In the genomic region with DNA sequence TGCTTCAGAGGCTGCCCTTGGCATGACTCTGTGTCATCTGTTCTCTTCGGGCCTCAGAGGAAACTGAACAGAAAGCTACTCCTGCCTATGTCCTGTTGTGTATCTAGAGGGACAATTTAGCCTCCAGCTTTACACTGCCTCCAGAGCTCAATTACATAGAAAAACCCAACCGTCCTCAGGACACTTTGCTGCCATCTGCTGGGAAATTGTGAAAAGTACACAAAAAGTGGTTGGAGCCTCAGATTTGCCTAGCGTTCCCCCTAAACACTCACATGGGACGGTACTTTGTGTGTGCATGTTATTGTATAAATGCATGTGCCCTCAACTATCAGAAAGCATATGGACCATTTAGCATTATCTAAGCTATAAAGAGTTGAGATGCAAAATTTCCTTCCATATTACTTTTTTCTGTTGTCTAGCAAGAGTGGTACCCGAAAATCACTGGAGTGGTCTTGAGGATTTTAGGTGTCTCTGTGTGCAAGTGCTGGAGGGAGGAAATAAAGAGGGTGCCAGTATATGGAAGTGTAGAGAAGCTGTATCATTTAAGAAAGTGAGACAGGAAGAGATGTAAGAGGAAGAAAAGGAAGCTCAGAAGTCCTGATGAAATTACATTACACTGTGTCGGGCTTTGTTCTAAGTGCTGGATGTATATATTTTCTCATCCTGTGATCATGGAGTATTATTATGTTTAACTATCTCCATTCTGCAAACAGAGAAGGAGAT, we compare ENCODE assay signal across 10 cellular contexts. TPM values are rescaled to one million over a fixed set of nuclear protein-coding genes. Genes with fewer than 3 reads are reported as not detected.
A peak's percentile ranks its signal among the peaks of the same experiment; 100 is the strongest.
DNase-seq lines count a peak whose midpoint lies in the region; ATAC-seq, FAIRE-seq and TF ChIP-seq lines count a peak whose summit lies in the region.
"Had no signal": no experiment of that assay in that cellular context is flagged by ENCODE, and none has a peak within 500 bp of the region (broad histone marks: within the 10 kb centered on the region; RNA-seq: fewer than 3 reads in every experiment).

No MANE protein-coding gene starts in this region.

- intact Hi-C loops in kidney (cut with DNase I): no loop called here

- no peaks in the 10 kb centered on the region for H3K4me1 Mint-ChIP-seq in nephron progenitor cell

- no peak overlapping the region for H3K4me3 ChIP-seq in kidney (ENCODE audit: low read length in 2 of 2)
- H3K4me3 ChIP-seq: BLaER1 had no signal

- H3K4me1 ChIP-seq in kidney (ENCODE audit: control insufficient read depth in 1 of 2, insufficient read depth in 1 of 2, low read depth in 1 of 2, low read length in 2 of 2): no peaks in the 10 kb centered on the region
- H3K4me1 ChIP-seq: BLaER1 had no signal

- peaks cover 0 to 7% of the 10 kb centered on the region in 2 donors for H3K9me3 ChIP-seq in kidney (ENCODE audit: control insufficient read depth in 1 of 2, low read length in 2 of 2)

- no peaks in the 10 kb centered on the region for H3K27me3 Mint-ChIP-seq in nephron progenitor cell (ENCODE audit: low read depth, poor library complexity)

- no peak overlapping the region for H3K4me3 Mint-ChIP-seq in nephron progenitor cell

- no peak for ATAC-seq in GM21381 (IDR thresholded peaks at IDR 0.05; ENCODE audit: unreplicated experiment)

- no peak overlapping the region for H3K27ac Mint-ChIP-seq in nephron progenitor cell

- no peaks in the 10 kb centered on the region for H3K9me3 Mint-ChIP-seq in nephron progenitor cell

- no peak for FAIRE-seq in kidney (lab: Jason Lieb, UNC)

- H3K27ac ChIP-seq in kidney (ENCODE audit: low read depth in 2 of 2, low read length in 2 of 2): no peak overlapping the region
- H3K27ac ChIP-seq: BLaER1 had no signal

- no peaks in the 10 kb centered on the region for H3K36me3 Mint-ChIP-seq in nephron progenitor cell (ENCODE audit: low read depth)

- H3K36me3 ChIP-seq in kidney (ENCODE audit: control insufficient read depth in 1 of 2, insufficient read depth in 2 of 2, low read length in 2 of 2): no peaks in the 10 kb centered on the region

- H3K9ac ChIP-seq in kidney (ENCODE audit: low read length in 2 of 2): no peak overlapping the region
- H3K9ac ChIP-seq: BLaER1 had no signal

- TF ChIP-seq CTCF in nephron progenitor cell (IDR thresholded peaks at IDR 0.05) (peak; percentile 47), kidney (IDR thresholded peaks at IDR 0.05; ENCODE audit: borderline replicate concordance, extremely low read depth, insufficient read depth) (no peak)

- DNase-seq in NCI-H1436 (lab: John Stamatoyannopoulos, UW): peak; percentile 0
- no peak for DNase-seq in NCI-H1436 treated with DMSO at 0.1 percent for 48 hours (lab: John Stamatoyannopoulos, UW)
- peak; percentile 7 for DNase-seq in NCI-H2171 (lab: John Stamatoyannopoulos, UW)
- DNase-seq in dermis blood vessel endothelial cell: peak; percentile 77
- peak; percentile 39 for DNase-seq in nephron progenitor cell
- DNase-seq in ureter (ENCODE audit: low spot score): no peak
- DNase-seq in kidney: no peak

RNA-seq across cellular contexts. Expression of a gene that starts 8.7 kb away (rescaled TPM):
- total RNA-seq in dermis blood vessel endothelial cell: not detected in 2 replicates
- total RNA-seq in ureter: 4.7 TPM
- 9.4 TPM for total RNA-seq in kidney
- not detected for polyA plus RNA-seq in kidney (ENCODE audit: insufficient read depth, low read depth, low replicate concordance)
- total RNA-seq: temporal lobe had no signal

RNA-seq across cellular contexts. Expression of a gene that starts 28.8 kb away (rescaled TPM):
- total RNA-seq in dermis blood vessel endothelial cell: not detected in 2 replicates
- 8.4 TPM for total RNA-seq in ureter
- 49.7 TPM for total RNA-seq in kidney
- 6.3 TPM for polyA plus RNA-seq in kidney (ENCODE audit: insufficient read depth, low read depth, low replicate concordance)

Comparison
In these comparisons a context has a peak if more than half of its experiments do, and no peak if none do; other contexts are left out.
1. DNase-seq: peak in NCI-H1436 (single experiment), NCI-H2171 (single experiment), dermis blood vessel endothelial cell (single experiment) and nephron progenitor cell (single experiment); none in NCI-H1436 treated with DMSO at 0.1 percent for 48 hours (single experiment), ureter (single experiment) and kidney (single experiment).